Comparison of ENCODE assay signal across 11 cellular contexts in genomic region chr12:57592551-57593165, GRCh38. TPM values are rescaled to one million over a fixed set of nuclear protein-coding genes. Genes with fewer than 3 reads are reported as not detected.
DNase-seq lines count a peak whose midpoint lies in the region; ATAC-seq and TF ChIP-seq lines count a peak whose summit lies in the region.
"Had no signal": no experiment of that assay in that cellular context is flagged by ENCODE, and none has a peak within 500 bp of the region (broad histone marks: within the 10 kb centered on the region; RNA-seq: fewer than 3 reads in every experiment).

No MANE protein-coding gene starts in this region.

- peaks cover 25% of the 10 kb centered on the region for H3K4me1 Mint-ChIP-seq in activated T-cell treated with anti-CD3 and anti-CD28 coated beads, Interleukin-2, amount 50 U/mL, for 4 hours (ENCODE audit: low read depth)
- peaks cover 18% of the 10 kb centered on the region for H3K4me1 Mint-ChIP-seq in endothelial cell (ENCODE audit: unreplicated experiment)
- peaks cover 24% of the 10 kb centered on the region for H3K4me1 Mint-ChIP-seq in stimulated activated effector memory CD8-positive, alpha-beta T cell treated with anti-CD3 and anti-CD28 coated beads, Interleukin-12 subunit alpha, Interleukin-12 subunit beta, amount 100 ng/mL, for 72 hours

- TF ChIP-seq CTCF in RWPE1 (conservative IDR thresholded peaks at IDR 0.05; ENCODE audit: low read depth) (no peak), endothelial cell (IDR thresholded peaks at IDR 0.05; ENCODE audit: unreplicated experiment) (no peak)

- no peaks in the 10 kb centered on the region for H3K9me3 Mint-ChIP-seq in activated T-cell treated with anti-CD3 and anti-CD28 coated beads, Interleukin-2, amount 50 U/mL, for 4 hours
- H3K9me3 Mint-ChIP-seq in endothelial cell (ENCODE audit: unreplicated experiment): no peaks in the 10 kb centered on the region
- no peaks in the 10 kb centered on the region for H3K9me3 Mint-ChIP-seq in stimulated activated effector memory CD8-positive, alpha-beta T cell treated with anti-CD3 and anti-CD28 coated beads, Interleukin-12 subunit alpha, Interleukin-12 subunit beta, amount 100 ng/mL, for 72 hours

- POLR2A ChIA-PET in RWPE1 (lab: Yijun Ruan, JAX; ENCODE audit: low non-redundant PET): interaction anchor here (0.6 kb wide), 1 partner anchor 144 kb away, joined by 3 read pairs; no protein-coding TSS in a partner anchor

- peaks cover 19% of the 10 kb centered on the region for H3K36me3 Mint-ChIP-seq in activated T-cell treated with anti-CD3 and anti-CD28 coated beads, Interleukin-2, amount 50 U/mL, for 4 hours (ENCODE audit: insufficient read depth)
- peaks cover 18% of the 10 kb centered on the region for H3K36me3 Mint-ChIP-seq in endothelial cell (ENCODE audit: low read depth, unreplicated experiment)
- H3K36me3 Mint-ChIP-seq in stimulated activated effector memory CD8-positive, alpha-beta T cell treated with anti-CD3 and anti-CD28 coated beads, Interleukin-12 subunit alpha, Interleukin-12 subunit beta, amount 100 ng/mL, for 72 hours: peaks cover 47% of the 10 kb centered on the region

- CTCF ChIA-PET in RWPE1 (lab: Yijun Ruan, JAX): interaction anchor here (1.0 to 3.3 kb wide), 3 partner anchors 9 to 101 kb away, joined by 4 to 26 read pairs (median 13); partner anchors contain the start of genes B4GALNT1 and OS9

- no peak overlapping the region for H3K27ac ChIP-seq in RWPE1

- H3K4me3 Mint-ChIP-seq in activated T-cell treated with anti-CD3 and anti-CD28 coated beads, Interleukin-2, amount 50 U/mL, for 4 hours: peak overlapping the region; percentile 89
- H3K4me3 Mint-ChIP-seq in endothelial cell (ENCODE audit: unreplicated experiment): peak overlapping the region; percentile 95
- peak overlapping the region; percentile 84 for H3K4me3 Mint-ChIP-seq in stimulated activated effector memory CD8-positive, alpha-beta T cell treated with anti-CD3 and anti-CD28 coated beads, Interleukin-12 subunit alpha, Interleukin-12 subunit beta, amount 100 ng/mL, for 72 hours

- H3K27ac Mint-ChIP-seq in endothelial cell (ENCODE audit: unreplicated experiment): no peak overlapping the region
- H3K27ac Mint-ChIP-seq in stimulated activated effector memory CD8-positive, alpha-beta T cell treated with anti-CD3 and anti-CD28 coated beads, Interleukin-12 subunit alpha, Interleukin-12 subunit beta, amount 100 ng/mL, for 72 hours: peak overlapping the region; percentile 88

- DNase-seq in activated T-cell treated with anti-CD3 and anti-CD28 coated beads, Interleukin-2, amount 50 U/mL, for 4 hours: no peak
- DNase-seq in activated T-cell treated with anti-CD3 and anti-CD28 coated beads, Interleukin-2, amount 50 U/mL, for 48 hours: no peak
- peak; percentile 51 for DNase-seq in RWPE1 (ENCODE audit: low spot score)
- DNase-seq in endothelial cell (ENCODE audit: low spot score): no peak
- DNase-seq in stimulated activated effector memory CD8-positive, alpha-beta T cell treated with anti-CD3 and anti-CD28 coated beads, Interleukin-12 subunit alpha, Interleukin-12 subunit beta, amount 100 ng/mL, for 72 hours (ENCODE audit: low spot score in 2 of 2): no peak
- DNase-seq in NCI-H1048 (lab: John Stamatoyannopoulos, UW): no peak
- DNase-seq in ecto neural progenitor cell (ENCODE audit: low spot score): no peak
- DNase-seq: activated CD4-positive, alpha-beta T cell treated with anti-CD3 and anti-CD28 coated beads for 48 hours; central memory CD4-positive, alpha-beta T cell had no signal

- no peaks in the 10 kb centered on the region for H3K27me3 Mint-ChIP-seq in activated T-cell treated with anti-CD3 and anti-CD28 coated beads, Interleukin-2, amount 50 U/mL, for 4 hours (ENCODE audit: low read depth)
- peaks cover 11% of the 10 kb centered on the region for H3K27me3 Mint-ChIP-seq in endothelial cell (ENCODE audit: unreplicated experiment)

- no peak for ATAC-seq in activated T-cell treated with anti-CD3 and anti-CD28 coated beads, Interleukin-2, amount 50 U/mL, for 4 hours
- no peak for ATAC-seq in stimulated activated effector memory CD8-positive, alpha-beta T cell treated with anti-CD3 and anti-CD28 coated beads, Interleukin-12 subunit alpha, Interleukin-12 subunit beta, amount 100 ng/mL, for 72 hours
- no peak for ATAC-seq in HG02884 (IDR thresholded peaks at IDR 0.05; ENCODE audit: unreplicated experiment)

RNA-seq across cellular contexts. Expression of gene PIP4K2C, which starts 1.7 kb away (rescaled TPM):
- total RNA-seq in activated T-cell treated with anti-CD3 and anti-CD28 coated beads, Interleukin-2, amount 50 U/mL, for 4 hours: 10 to 100 TPM; 28.6 to 32.0 (median 29.1) TPM
- 18.5 TPM for total RNA-seq in endothelial cell (ENCODE audit: unreplicated experiment)

RNA-seq across cellular contexts. Expression of gene DTX3, which starts 12.0 kb away (rescaled TPM):
- 10 to 100 TPM; 15.9 to 18.6 (median 17.0) TPM for total RNA-seq in activated T-cell treated with anti-CD3 and anti-CD28 coated beads, Interleukin-2, amount 50 U/mL, for 4 hours
- total RNA-seq in endothelial cell (ENCODE audit: unreplicated experiment): 43.7 TPM

RNA-seq across cellular contexts. Expression of gene ARHGEF25, which starts 18.6 kb away (rescaled TPM):
- total RNA-seq in activated T-cell treated with anti-CD3 and anti-CD28 coated beads, Interleukin-2, amount 50 U/mL, for 4 hours: 1 to 10 TPM in 1 of 3 donors, under 1 TPM in 2; 0.56 to 1.6 (median 0.65) TPM
- total RNA-seq in endothelial cell (ENCODE audit: unreplicated experiment): 20.0 TPM

RNA-seq across cellular contexts. Expression of gene B4GALNT1, which starts 40.3 kb away (rescaled TPM):
- total RNA-seq in activated T-cell treated with anti-CD3 and anti-CD28 coated beads, Interleukin-2, amount 50 U/mL, for 4 hours: 1 to 10 TPM; 3.2 to 4.6 (median 3.6) TPM
- 1.3 TPM for total RNA-seq in endothelial cell (ENCODE audit: unreplicated experiment)

RNA-seq across cellular contexts. Expression of gene KIF5A, which starts 42.8 kb away (rescaled TPM):
- under 1 TPM; 0.56 to 0.98 (median 0.68) TPM for total RNA-seq in activated T-cell treated with anti-CD3 and anti-CD28 coated beads, Interleukin-2, amount 50 U/mL, for 4 hours
- 0.46 TPM for total RNA-seq in endothelial cell (ENCODE audit: unreplicated experiment)
- total RNA-seq: myocyte had no signal
